ENCODE assay signal across 1 cellular context in the genomic region with DNA sequence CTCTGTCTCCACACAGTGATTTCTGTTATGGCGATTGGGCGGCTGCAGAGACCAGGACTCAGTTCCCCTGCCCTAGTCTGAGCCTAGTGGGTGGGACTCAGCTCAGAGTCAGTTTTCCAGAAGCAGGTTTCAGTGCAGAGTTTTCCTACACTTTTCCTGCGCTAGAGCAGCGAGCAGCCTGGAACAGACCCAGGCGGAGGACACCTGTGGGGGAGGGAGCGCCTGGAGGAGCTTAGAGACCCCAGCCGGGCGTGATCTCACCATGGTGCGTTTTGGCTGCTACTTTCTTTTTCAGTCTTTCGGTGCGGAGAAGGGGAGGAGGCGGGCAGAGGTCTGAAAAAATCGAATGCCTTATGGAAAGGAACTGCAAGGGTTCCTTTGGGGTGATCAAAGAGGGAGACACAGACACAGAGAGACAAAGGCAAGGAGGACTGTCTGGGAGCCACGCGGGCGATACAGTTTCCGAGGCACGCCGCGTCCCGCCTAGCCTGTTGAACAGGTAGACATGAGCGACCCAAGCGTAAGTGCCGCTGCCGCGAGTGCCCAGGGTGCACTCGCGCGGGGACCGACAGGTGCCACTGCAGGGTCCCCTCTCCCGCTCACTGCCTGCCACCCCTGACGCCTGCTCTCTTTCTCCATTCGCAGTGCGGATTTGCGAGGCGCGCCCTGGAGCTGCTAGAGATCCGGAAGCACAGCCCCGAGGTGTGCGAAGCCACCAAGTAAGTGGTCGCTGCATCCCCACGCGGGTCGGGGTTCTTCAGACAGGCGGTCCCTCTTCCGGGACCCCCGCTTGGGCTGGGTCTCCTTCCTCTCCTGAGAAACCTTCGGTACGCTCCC.
TF ChIP-seq lines count a peak whose summit lies in the region.

A gene with protein sequence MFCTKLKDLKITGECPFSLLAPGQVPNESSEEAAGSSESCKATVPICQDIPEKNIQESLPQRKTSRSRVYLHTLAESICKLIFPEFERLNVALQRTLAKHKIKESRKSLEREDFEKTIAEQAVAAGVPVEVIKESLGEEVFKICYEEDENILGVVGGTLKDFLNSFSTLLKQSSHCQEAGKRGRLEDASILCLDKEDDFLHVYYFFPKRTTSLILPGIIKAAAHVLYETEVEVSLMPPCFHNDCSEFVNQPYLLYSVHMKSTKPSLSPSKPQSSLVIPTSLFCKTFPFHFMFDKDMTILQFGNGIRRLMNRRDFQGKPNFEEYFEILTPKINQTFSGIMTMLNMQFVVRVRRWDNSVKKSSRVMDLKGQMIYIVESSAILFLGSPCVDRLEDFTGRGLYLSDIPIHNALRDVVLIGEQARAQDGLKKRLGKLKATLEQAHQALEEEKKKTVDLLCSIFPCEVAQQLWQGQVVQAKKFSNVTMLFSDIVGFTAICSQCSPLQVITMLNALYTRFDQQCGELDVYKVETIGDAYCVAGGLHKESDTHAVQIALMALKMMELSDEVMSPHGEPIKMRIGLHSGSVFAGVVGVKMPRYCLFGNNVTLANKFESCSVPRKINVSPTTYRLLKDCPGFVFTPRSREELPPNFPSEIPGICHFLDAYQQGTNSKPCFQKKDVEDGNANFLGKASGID (plus strand): TSS at position 148 of the 837 bp plus-strand sequence. CDS start 30,020 bp downstream, outside the sequence.

TF ChIP-seq in endothelial cell of umbilical vein, 7 proteins besides CTCF, POLR2A, EP300 and RAD21:
- TF ChIP-seq FOS (IDR thresholded peaks at IDR 0.05; ENCODE audit: borderline replicate concordance, insufficient read depth, low read length), result no peak
- TF ChIP-seq MYC (IDR thresholded peaks at IDR 0.05; ENCODE audit: low read depth, low read length), result no peak
- TF ChIP-seq, protein P1, sequence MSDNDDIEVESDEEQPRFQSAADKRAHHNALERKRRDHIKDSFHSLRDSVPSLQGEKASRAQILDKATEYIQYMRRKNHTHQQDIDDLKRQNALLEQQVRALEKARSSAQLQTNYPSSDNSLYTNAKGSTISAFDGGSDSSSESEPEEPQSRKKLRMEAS (IDR thresholded peaks at IDR 0.05; ENCODE audit: insufficient read depth, insufficient read length), result no peak
- no peak for TF ChIP-seq EZH2 (IDR thresholded peaks at IDR 0.05; ENCODE audit: borderline replicate concordance, low read depth, low read length, severe bottlenecking)
- no peak for TF ChIP-seq GATA2 (IDR thresholded peaks at IDR 0.05; ENCODE audit: insufficient read depth, insufficient read length, low read depth, low read length)
- TF ChIP-seq POLR2AphosphoS5 (IDR thresholded peaks at IDR 0.05; ENCODE audit: insufficient read depth, low read depth, low read length), result no peak
- no peak for TF ChIP-seq JUN (IDR thresholded peaks at IDR 0.05; ENCODE audit: borderline replicate concordance, insufficient read depth, insufficient read length, low read depth)
